In genomic region chr2:42962521-42962953, GRCh38 we compare ENCODE assay signal across 12 cellular contexts.
DNase-seq lines count a peak whose midpoint lies in the region; ATAC-seq and TF ChIP-seq lines count a peak whose summit lies in the region.
"Had no signal": no experiment of that assay in that cellular context is flagged by ENCODE, and none has a peak within 500 bp of the region (broad histone marks: within the 10 kb centered on the region; RNA-seq: fewer than 3 reads in every experiment).

No MANE protein-coding gene starts in this region.

- H3K4me1 ChIP-seq in neuronal stem cell (ENCODE audit: control insufficient read depth in 2 of 2, insufficient read depth in 1 of 2, low read depth in 1 of 2, low read length in 2 of 2) = peaks cover 18 to 23% of the 10 kb centered on the region in 2 donors

- H3K9me3 ChIP-seq in neuronal stem cell (replicated peaks in 1 of 2; ENCODE audit: control insufficient read depth in 2 of 2, insufficient read depth in 1 of 2, low read depth in 1 of 2, low read length in 2 of 2) = peaks cover 0 to 1% of the 10 kb centered on the region in 2 donors
- H3K9me3 ChIP-seq: SJCRH30, spleen had no signal

- no peak overlapping the region for H3K14ac ChIP-seq in neuronal stem cell (ENCODE audit: low read length)

- no peaks in the 10 kb centered on the region for H3K27me3 ChIP-seq in neuronal stem cell (ENCODE audit: control insufficient read depth in 3 of 3, insufficient read depth in 3 of 3, low read depth in 1 of 3, low read length in 3 of 3)

- ATAC-seq in HG02678 (IDR thresholded peaks at IDR 0.05; ENCODE audit: unreplicated experiment) = peak; percentile 52
- no peak for ATAC-seq in GM18870 (IDR thresholded peaks at IDR 0.05; ENCODE audit: unreplicated experiment)
- ATAC-seq in HG03521 (IDR thresholded peaks at IDR 0.05; ENCODE audit: unreplicated experiment) = no peak
- no peak for ATAC-seq in HG03097 (IDR thresholded peaks at IDR 0.05; ENCODE audit: low FRiP score, unreplicated experiment)
- ATAC-seq in effector memory CD8-positive, alpha-beta T cell (replicated peaks) = no peak

- peak overlapping the region; percentile 57 to 68 for H3K4me3 Mint-ChIP-seq in CD14-positive monocyte
- H3K4me3 Mint-ChIP-seq in effector memory CD8-positive, alpha-beta T cell = no peak overlapping the region
- H3K4me3 Mint-ChIP-seq: stimulated activated naive CD8-positive, alpha-beta T cell treated with anti-CD3 and anti-CD28 coated beads, Interleukin-15, Interleukin-2, amounts not matched to agents 100 ng/mL and 50 ng/mL, for 24 hours had no signal

- H3K27ac ChIP-seq in neuronal stem cell (replicated peaks; ENCODE audit: low read length) = no peak overlapping the region
- H3K27ac ChIP-seq: SJCRH30 had no signal

- no peak overlapping the region for H4K8ac ChIP-seq in neuronal stem cell (ENCODE audit: low read depth, low read length)

- peaks cover 0 to 2% (median 0%) of the 10 kb centered on the region in 7 donors for H3K9me3 Mint-ChIP-seq in CD14-positive monocyte
- no peaks in the 10 kb centered on the region for H3K9me3 Mint-ChIP-seq in effector memory CD8-positive, alpha-beta T cell
- H3K9me3 Mint-ChIP-seq: stimulated activated naive CD8-positive, alpha-beta T cell treated with anti-CD3 and anti-CD28 coated beads, Interleukin-15, Interleukin-2, amounts not matched to agents 100 ng/mL and 50 ng/mL, for 24 hours had no signal

- peaks cover 0 to 4% of the 10 kb centered on the region in 2 donors for H3K36me3 Mint-ChIP-seq in CD14-positive monocyte
- H3K36me3 Mint-ChIP-seq in effector memory CD8-positive, alpha-beta T cell (ENCODE audit: insufficient read depth) = no peaks in the 10 kb centered on the region

- H3K9ac ChIP-seq in neuronal stem cell (ENCODE audit: low read depth, low read length, poor library complexity) = no peak overlapping the region

- H3K79me1 ChIP-seq in neuronal stem cell (ENCODE audit: low read depth, low read length) = no peaks in the 10 kb centered on the region

- peaks cover 5 to 16% (median 7%) of the 10 kb centered on the region in 3 donors for H3K27me3 Mint-ChIP-seq in CD14-positive monocyte (ENCODE audit: low read depth in 3 of 3)
- peaks cover 13 to 37% of the 10 kb centered on the region in 2 donors for H3K27me3 Mint-ChIP-seq in effector memory CD8-positive, alpha-beta T cell
- H3K27me3 Mint-ChIP-seq: stimulated activated naive CD8-positive, alpha-beta T cell treated with anti-CD3 and anti-CD28 coated beads, Interleukin-15, Interleukin-2, amounts not matched to agents 100 ng/mL and 50 ng/mL, for 24 hours had no signal

- H2BK120ac ChIP-seq in neuronal stem cell (ENCODE audit: low read depth, low read length) = no peak overlapping the region

- peak overlapping the region; percentile 81 for H2AFZ ChIP-seq in neuronal stem cell (ENCODE audit: low read length)

- no peak for TF ChIP-seq CTCF in CD14-positive monocyte (IDR thresholded peaks at IDR 0.05)

- peak overlapping the region; percentile 40 for H2BK15ac ChIP-seq in neuronal stem cell (ENCODE audit: low read length)

- no peak overlapping the region for H3K4me2 ChIP-seq in neuronal stem cell (ENCODE audit: insufficient read depth, low read length, poor library complexity, severe bottlenecking)

- H3K18ac ChIP-seq in neuronal stem cell (ENCODE audit: low read length) = peak overlapping the region; percentile 82

- H2BK5ac ChIP-seq in neuronal stem cell (ENCODE audit: low read length) = no peak overlapping the region

- WGBS in neuronal stem cell (ENCODE audit: extremely low coverage in 2 of 2, insufficient read length in 2 of 2, insufficient replicate concordance in 1 of 2), 2 donors = no CpG with 5 or more reads among the region's 12 CpGs

- H2AK5ac ChIP-seq in neuronal stem cell (ENCODE audit: low read depth, low read length) = peak overlapping the region; percentile 50

- intact Hi-C loops in CD14-positive monocyte (cut with micrococcal nuclease) = loop anchor here in 1 of 2 donors (10.0 kb wide), 1 partner anchor 142 kb away; no protein-coding TSS in a partner anchor

- peak overlapping the region in 2 of 7 donors; percentile 30 to 40 for H3K27ac Mint-ChIP-seq in CD14-positive monocyte
- no peak overlapping the region for H3K27ac Mint-ChIP-seq in effector memory CD8-positive, alpha-beta T cell
- H3K27ac Mint-ChIP-seq: stimulated activated naive CD8-positive, alpha-beta T cell treated with anti-CD3 and anti-CD28 coated beads, Interleukin-15, Interleukin-2, amounts not matched to agents 100 ng/mL and 50 ng/mL, for 24 hours had no signal

- H3K36me3 ChIP-seq in neuronal stem cell (replicated peaks in 1 of 2; ENCODE audit: control insufficient read depth in 2 of 2, insufficient read depth in 2 of 2, low read length in 2 of 2) = no peaks in the 10 kb centered on the region
- H3K36me3 ChIP-seq: SJCRH30, spleen had no signal

- H3K4ac ChIP-seq in neuronal stem cell (ENCODE audit: low read length) = no peak overlapping the region

- no peak overlapping the region for H4K91ac ChIP-seq in neuronal stem cell (ENCODE audit: low read depth, low read length, poor library complexity)

- peak overlapping the region; percentile 24 for H2BK12ac ChIP-seq in neuronal stem cell (ENCODE audit: low read length)

- H3K23ac ChIP-seq in neuronal stem cell (ENCODE audit: low read depth, low read length, poor library complexity) = no peak overlapping the region

- DNase-seq in CD14-positive monocyte (ENCODE audit: low spot score) (no peak), dermis blood vessel endothelial cell (peak; percentile 28), neuronal stem cell (ENCODE audit: low spot score) (no peak)
- no peak for DNase-seq in effector memory CD8-positive, alpha-beta T cell
- DNase-seq: NCI-H2171, SJCRH30, spleen had no signal

- H3K4me1 Mint-ChIP-seq in CD14-positive monocyte = peaks cover 77% of the 10 kb centered on the region
- peaks cover 0 to 6% of the 10 kb centered on the region in 2 donors for H3K4me1 Mint-ChIP-seq in effector memory CD8-positive, alpha-beta T cell (ENCODE audit: low read depth in 2 of 2)

- no peak overlapping the region for H3K4me3 ChIP-seq in neuronal stem cell (ENCODE audit: low read length in 2 of 2)
- H3K4me3 ChIP-seq: SJCRH30, spleen had no signal

Comparison
In these comparisons a context has a peak if more than half of its experiments do, and no peak if none do; other contexts are left out.
1. H3K4me3 Mint-ChIP-seq: peak in CD14-positive monocyte (2 of 2); none in effector memory CD8-positive, alpha-beta T cell (0 of 2).